ENCODE assay signal across 30 cellular contexts in genomic region chr12:106287364-106287763, GRCh38. TPM values are rescaled to one million over a fixed set of nuclear protein-coding genes. Genes with fewer than 3 reads are reported as not detected.
DNase-seq lines count a peak whose midpoint lies in the region; ATAC-seq and TF ChIP-seq lines count a peak whose summit lies in the region.
"Had no signal": no experiment of that assay in that cellular context is flagged by ENCODE, and none has a peak within 500 bp of the region (broad histone marks: within the 10 kb centered on the region; RNA-seq: fewer than 3 reads in every experiment).

No MANE protein-coding gene starts in this region.

- no peak overlapping the region for H3K4me3 ChIP-seq in testis
- H3K4me3 ChIP-seq: left lung, neural progenitor cell, Peyer's patch, right atrium auricular region, tibial nerve had no signal

- peak overlapping the region; percentile 97 for H3K27ac ChIP-seq in foreskin keratinocyte
- H3K27ac ChIP-seq in testis: no peak overlapping the region
- H3K27ac ChIP-seq: left lung, neural progenitor cell, Peyer's patch, right atrium auricular region, VCaP had no signal

- no peaks in the 10 kb centered on the region for H3K36me3 Mint-ChIP-seq in stimulated activated naive CD8-positive, alpha-beta T cell treated with anti-CD3 and anti-CD28 coated beads, Interleukin-15, Interleukin-2, amounts not matched to agents 100 ng/mL and 50 ng/mL, for 24 hours (ENCODE audit: low read depth)
- H3K36me3 Mint-ChIP-seq in WTC11: no peaks in the 10 kb centered on the region
- H3K36me3 Mint-ChIP-seq in activated T-helper 2 cell treated with anti-CD3 and anti-CD28 coated beads, Interferon-gamma antibody, Interleukin-2, Interleukin-4, amounts not matched to agents 10 μg/mL and 5 μg/mL and 100 μg/mL, durations not matched to agents 14 hours and 24 hours and 36 hours (ENCODE audit: low read depth): peaks cover under 1% of the 10 kb centered on the region
- H3K36me3 Mint-ChIP-seq: neural progenitor cell had no signal

- H3K27me3 Mint-ChIP-seq in stimulated activated naive CD8-positive, alpha-beta T cell treated with anti-CD3 and anti-CD28 coated beads, Interleukin-15, Interleukin-2, amounts not matched to agents 100 ng/mL and 50 ng/mL, for 24 hours: peaks cover 8% of the 10 kb centered on the region
- H3K27me3 Mint-ChIP-seq in WTC11 (ENCODE audit: low read depth): no peaks in the 10 kb centered on the region; the same call in 1 of the 2 replicates
- peaks cover 7% of the 10 kb centered on the region for H3K27me3 Mint-ChIP-seq in activated T-helper 2 cell treated with anti-CD3 and anti-CD28 coated beads, Interferon-gamma antibody, Interleukin-2, Interleukin-4, amounts not matched to agents 10 μg/mL and 5 μg/mL and 100 μg/mL, durations not matched to agents 14 hours and 24 hours and 36 hours (ENCODE audit: low read depth)

- TF ChIP-seq CTCF in foreskin keratinocyte (conservative IDR thresholded peaks at IDR 0.05): no peak
- TF ChIP-seq CTCF in WTC11 (IDR thresholded peaks at IDR 0.05): no peak
- no peak for TF ChIP-seq CTCF in testis (IDR thresholded peaks at IDR 0.05)

- no peak for ATAC-seq in stimulated activated naive CD8-positive, alpha-beta T cell treated with anti-CD3 and anti-CD28 coated beads, Interleukin-15, Interleukin-2, amounts not matched to agents 100 U/mL and 50 U/mL, for 24 hours
- ATAC-seq in foreskin keratinocyte (no peak), WTC11 (no peak), HG03442 (IDR thresholded peaks at IDR 0.05; ENCODE audit: unreplicated experiment) (no peak)
- ATAC-seq: activated T-cell treated with anti-CD3 and anti-CD28 coated beads, Interleukin-2, amount 50 U/mL, for 4 hours; CD8-positive, alpha-beta T cell; left lung had no signal

- peaks cover 1% of the 10 kb centered on the region for H3K9me3 Mint-ChIP-seq in stimulated activated naive CD8-positive, alpha-beta T cell treated with anti-CD3 and anti-CD28 coated beads, Interleukin-15, Interleukin-2, amounts not matched to agents 100 ng/mL and 50 ng/mL, for 24 hours
- no peaks in the 10 kb centered on the region for H3K9me3 Mint-ChIP-seq in WTC11
- peaks cover 2% of the 10 kb centered on the region for H3K9me3 Mint-ChIP-seq in activated T-helper 2 cell treated with anti-CD3 and anti-CD28 coated beads, Interferon-gamma antibody, Interleukin-2, Interleukin-4, amounts not matched to agents 10 μg/mL and 5 μg/mL and 100 μg/mL, durations not matched to agents 14 hours and 24 hours and 36 hours

- no peak for TF ChIP-seq POLR2A in testis (IDR thresholded peaks at IDR 0.05)

- 78 to 90% methylated on average over 1 of the region's 1 CpG for WGBS in testis, 2 donors

- CTCF ChIA-PET in WTC11 (lab: Charles Lee): no interaction called here

- H3K4me1 Mint-ChIP-seq in stimulated activated naive CD8-positive, alpha-beta T cell treated with anti-CD3 and anti-CD28 coated beads, Interleukin-15, Interleukin-2, amounts not matched to agents 100 ng/mL and 50 ng/mL, for 24 hours (ENCODE audit: low read depth): peaks cover 34% of the 10 kb centered on the region
- no peaks in the 10 kb centered on the region for H3K4me1 Mint-ChIP-seq in WTC11
- H3K4me1 Mint-ChIP-seq in activated T-helper 2 cell treated with anti-CD3 and anti-CD28 coated beads, Interferon-gamma antibody, Interleukin-2, Interleukin-4, amounts not matched to agents 10 μg/mL and 5 μg/mL and 100 μg/mL, durations not matched to agents 14 hours and 24 hours and 36 hours (ENCODE audit: low read depth): peaks cover 18% of the 10 kb centered on the region

- no peaks in the 10 kb centered on the region for H3K36me3 ChIP-seq in testis (ENCODE audit: low read depth, missing control alignments)
- H3K36me3 ChIP-seq: left lung, neural progenitor cell, Peyer's patch, right atrium auricular region, tibial nerve had no signal

- peaks cover 16% of the 10 kb centered on the region for H3K4me1 ChIP-seq in foreskin keratinocyte
- no peaks in the 10 kb centered on the region for H3K4me1 ChIP-seq in testis
- H3K4me1 ChIP-seq: neural progenitor cell had no signal

- H3K27ac Mint-ChIP-seq in stimulated activated naive CD8-positive, alpha-beta T cell treated with anti-CD3 and anti-CD28 coated beads, Interleukin-15, Interleukin-2, amounts not matched to agents 100 ng/mL and 50 ng/mL, for 24 hours: peak overlapping the region; percentile 47
- H3K27ac Mint-ChIP-seq in WTC11: no peak overlapping the region
- no peak overlapping the region for H3K27ac Mint-ChIP-seq in activated T-helper 2 cell treated with anti-CD3 and anti-CD28 coated beads, Interferon-gamma antibody, Interleukin-2, Interleukin-4, amounts not matched to agents 10 μg/mL and 5 μg/mL and 100 μg/mL, durations not matched to agents 14 hours and 24 hours and 36 hours
- H3K27ac Mint-ChIP-seq: B cell; CD8-positive, alpha-beta T cell; neural progenitor cell had no signal

- no peak overlapping the region for H3K4me3 Mint-ChIP-seq in stimulated activated naive CD8-positive, alpha-beta T cell treated with anti-CD3 and anti-CD28 coated beads, Interleukin-15, Interleukin-2, amounts not matched to agents 100 ng/mL and 50 ng/mL, for 24 hours
- H3K4me3 Mint-ChIP-seq in WTC11: no peak overlapping the region
- H3K4me3 Mint-ChIP-seq in activated T-helper 2 cell treated with anti-CD3 and anti-CD28 coated beads, Interferon-gamma antibody, Interleukin-2, Interleukin-4, amounts not matched to agents 10 μg/mL and 5 μg/mL and 100 μg/mL, durations not matched to agents 14 hours and 24 hours and 36 hours (ENCODE audit: low read depth): no peak overlapping the region
- H3K4me3 Mint-ChIP-seq: activated T-cell treated with anti-CD3 and anti-CD28 coated beads, Interleukin-2, amount 50 U/mL, for 4 hours; B cell; CD8-positive, alpha-beta T cell; neural progenitor cell had no signal

- POLR2A ChIA-PET in WTC11 (lab: Charles Lee): no interaction called here

- DNase-seq in stimulated activated naive CD8-positive, alpha-beta T cell treated with anti-CD3 and anti-CD28 coated beads, Interleukin-15, Interleukin-2, amounts not matched to agents 100 U/mL and 50 U/mL, for 24 hours: no peak
- peak; percentile 11 for DNase-seq in SW480 (ENCODE audit: low spot score)
- DNase-seq in foreskin keratinocyte: peak in 1 of 2 donors; percentile 54
- DNase-seq in WTC11 (ENCODE audit: low spot score): no peak
- no peak for DNase-seq in activated T-helper 2 cell treated with anti-CD3 and anti-CD28 coated beads, Interferon-gamma antibody, Interleukin-2, Interleukin-4, amounts not matched to agents 10 μg/mL and 5 μg/mL and 100 μg/mL, durations not matched to agents 14 hours and 24 hours and 36 hours (ENCODE audit: low spot score)
- no peak for DNase-seq in testis
- DNase-seq: ACHN; activated CD4-positive, alpha-beta T cell treated with anti-CD3 and anti-CD28 coated beads for 48 hours; activated T-cell treated with anti-CD3 and anti-CD28 coated beads, Interleukin-2, amount 50 U/mL, for 4 hours; amniotic stem cell; CD8-positive, alpha-beta T cell; DMS 273 treated with DMSO at 0.1 percent for 48 hours; EL; Karpas-422; left lung; mesendoderm; NCI-H1417 treated with DMSO at 0.1 percent for 48 hours; NCI-H2081; NCI-H226; NCI-H748 treated with DMSO at 0.1 percent for 48 hours; Peyer's patch; stimulated activated CD4-positive, alpha-beta T cell treated with anti-CD3 and anti-CD28 coated beads, Interleukin-1b, Interleukin-23, amount 100 ng/mL, for 48 hours; T1000 had no signal

- intact Hi-C loops in activated T-helper 2 cell treated with anti-CD3 and anti-CD28 coated beads, Interferon-gamma antibody, Interleukin-2, Interleukin-4, amounts not matched to agents 10 μg/mL and 5 μg/mL and 100 μg/mL, durations not matched to agents 14 hours and 24 hours and 36 hours (cut with micrococcal nuclease): no loop called here
- intact Hi-C loops in testis (cut with DNase I; ENCODE audit: low total_unique reads): no loop called here

- no peaks in the 10 kb centered on the region for H3K9me3 ChIP-seq in testis
- H3K9me3 ChIP-seq: left lung, Peyer's patch had no signal

- H3K27me3 ChIP-seq in foreskin keratinocyte (no peaks in the 10 kb centered on the region), testis (no peaks in the 10 kb centered on the region)
- H3K27me3 ChIP-seq: left lung, neural progenitor cell, Peyer's patch, right atrium auricular region, tibial nerve had no signal

TF ChIP-seq in WTC11, 78 proteins besides CTCF, POLR2A, EP300 and RAD21 (continues in another document):
- no peak for TF ChIP-seq KAT7 (CRISPR knock-in tag; IDR thresholded peaks at IDR 0.05; ENCODE audit: borderline replicate concordance)
- TF ChIP-seq, protein P1, sequence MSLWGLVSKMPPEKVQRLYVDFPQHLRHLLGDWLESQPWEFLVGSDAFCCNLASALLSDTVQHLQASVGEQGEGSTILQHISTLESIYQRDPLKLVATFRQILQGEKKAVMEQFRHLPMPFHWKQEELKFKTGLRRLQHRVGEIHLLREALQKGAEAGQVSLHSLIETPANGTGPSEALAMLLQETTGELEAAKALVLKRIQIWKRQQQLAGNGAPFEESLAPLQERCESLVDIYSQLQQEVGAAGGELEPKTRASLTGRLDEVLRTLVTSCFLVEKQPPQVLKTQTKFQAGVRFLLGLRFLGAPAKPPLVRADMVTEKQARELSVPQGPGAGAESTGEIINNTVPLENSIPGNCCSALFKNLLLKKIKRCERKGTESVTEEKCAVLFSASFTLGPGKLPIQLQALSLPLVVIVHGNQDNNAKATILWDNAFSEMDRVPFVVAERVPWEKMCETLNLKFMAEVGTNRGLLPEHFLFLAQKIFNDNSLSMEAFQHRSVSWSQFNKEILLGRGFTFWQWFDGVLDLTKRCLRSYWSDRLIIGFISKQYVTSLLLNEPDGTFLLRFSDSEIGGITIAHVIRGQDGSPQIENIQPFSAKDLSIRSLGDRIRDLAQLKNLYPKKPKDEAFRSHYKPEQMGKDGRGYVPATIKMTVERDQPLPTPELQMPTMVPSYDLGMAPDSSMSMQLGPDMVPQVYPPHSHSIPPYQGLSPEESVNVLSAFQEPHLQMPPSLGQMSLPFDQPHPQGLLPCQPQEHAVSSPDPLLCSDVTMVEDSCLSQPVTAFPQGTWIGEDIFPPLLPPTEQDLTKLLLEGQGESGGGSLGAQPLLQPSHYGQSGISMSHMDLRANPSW (CRISPR knock-in tag; conservative IDR thresholded peaks at IDR 0.05; ENCODE audit: low read depth): no peak

RNA-seq across cellular contexts. Expression of gene TCP11L2, which starts 15.2 kb away (rescaled TPM):
- total RNA-seq in foreskin keratinocyte (4.1 and 5.9 TPM in 2 replicates), WTC11 (2021) (11.9 to 12.8 TPM (median 12.3 TPM) in 3 replicates), testis (10 to 100 TPM; 31.0 to 33.9 TPM)
- polyA plus RNA-seq in foreskin keratinocyte (0.39 and 0.57 TPM in 2 replicates), testis (ENCODE audit: insufficient read depth, low read depth, low replicate concordance) (15.8 TPM)
- 4.8 and 5.1 TPM in 2 replicates for total RNA-seq in activated T-helper 2 cell treated with anti-CD3 and anti-CD28 coated beads, Interferon-gamma antibody, Interleukin-2, Interleukin-4, amounts not matched to agents 10 μg/mL and 5 μg/mL and 100 μg/mL, durations not matched to agents 14 hours and 24 hours and 36 hours

RNA-seq across cellular contexts. Expression of gene CKAP4, which starts 39.5 kb away (rescaled TPM):
- total RNA-seq in foreskin keratinocyte: 119 and 121 TPM in 2 replicates
- polyA plus RNA-seq in foreskin keratinocyte: 91.0 and 94.9 TPM in 2 replicates
- 67.2 to 69.6 TPM (median 67.8 TPM) in 3 replicates for total RNA-seq in WTC11 (2021)
- total RNA-seq in activated T-helper 2 cell treated with anti-CD3 and anti-CD28 coated beads, Interferon-gamma antibody, Interleukin-2, Interleukin-4, amounts not matched to agents 10 μg/mL and 5 μg/mL and 100 μg/mL, durations not matched to agents 14 hours and 24 hours and 36 hours: 5.0 and 5.7 TPM in 2 replicates
- total RNA-seq in testis: 10 to 100 TPM; 26.8 to 31.3 TPM
- polyA plus RNA-seq in testis (ENCODE audit: insufficient read depth, low read depth, low replicate concordance): 31.2 TPM
